1 cellular context compared by ENCODE assay signal in the genomic region with DNA sequence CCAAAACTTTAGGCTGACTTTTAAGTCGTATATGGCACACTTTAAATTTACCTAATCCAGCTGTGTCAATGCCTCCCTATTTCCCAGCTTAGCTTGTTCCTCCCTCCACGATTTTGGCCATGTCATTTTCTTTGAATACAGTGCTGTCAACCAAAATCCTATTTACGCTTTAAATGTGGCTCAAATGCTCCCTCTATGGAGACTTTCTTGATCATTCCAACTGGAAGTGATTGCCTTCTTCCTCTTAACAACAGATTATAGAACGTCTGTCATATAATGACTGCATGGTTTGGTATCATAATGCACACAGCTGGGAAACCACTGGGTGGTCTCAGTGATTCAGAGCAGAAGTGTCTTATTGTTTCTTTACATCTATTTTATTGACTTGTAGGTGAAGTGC.
TF ChIP-seq lines count a peak whose summit lies in the region.

No MANE protein-coding gene starts in this region.

TF ChIP-seq in GM23338, 12 proteins besides CTCF, POLR2A, EP300 and RAD21 (continued from another document):
- TF ChIP-seq ZNF462 (CRISPR knock-in tag; IDR thresholded peaks at IDR 0.05) = no peak
- no peak for TF ChIP-seq CREB1 (CRISPR knock-in tag; IDR thresholded peaks at IDR 0.05; ENCODE audit: low read depth)
